In genomic region chr3:169556909-169557308, GRCh38 we compare ENCODE assay signal across 31 cellular contexts.
"Had no signal": no experiment of that assay in that cellular context is flagged by ENCODE, and none has a peak within 500 bp of the region (broad histone marks: within the 10 kb centered on the region; RNA-seq: fewer than 3 reads in every experiment).

No MANE protein-coding gene starts in this region.

- H3K9me3 ChIP-seq: breast epithelium had no signal

- H3K27ac ChIP-seq: breast epithelium, coronary artery, dorsolateral prefrontal cortex, epithelial cell of prostate had no signal

- H3K27ac Mint-ChIP-seq: activated CD4-positive, alpha-beta T cell treated with anti-CD3 and anti-CD28 coated beads for 36 hours; activated CD4-positive, alpha-beta T cell treated with anti-CD3 and anti-CD28 coated beads, Interleukin-2, amount 10 ng/mL, durations not matched to agents 7 days and 5 days; activated CD8-positive, alpha-beta T cell treated with anti-CD3 and anti-CD28 coated beads for 36 hours; activated naive CD8-positive, alpha-beta T cell; activated T-helper 17 cell treated with anti-CD3 and anti-CD28 coated beads, Interleukin-2, amount 50 U/mL, for 72 hours; brain; dendritic cell treated with granulocyte-macrophage colony-stimulating factor and Interleukin-4, amounts not matched to agents 40 ng/mL and 50 ng/mL, for 4 days; endodermal cell; T-helper 17 cell; T-helper 2 cell treated with Interferon-gamma antibody and Interleukin-4, amounts not matched to agents 5 μg/mL and 100 μg/mL, for 36 hours had no signal

- H3K9me3 Mint-ChIP-seq: activated CD4-positive, alpha-beta T cell treated with anti-CD3 and anti-CD28 coated beads, Interleukin-2, amount 10 ng/mL, durations not matched to agents 7 days and 5 days; activated CD8-positive, alpha-beta T cell treated with anti-CD3 and anti-CD28 coated beads for 36 hours; activated T-cell treated with anti-CD3 and anti-CD28 coated beads, Interleukin-2, amount 50 U/mL, for 4 hours; activated T-helper 17 cell treated with anti-CD3 and anti-CD28 coated beads, Interleukin-2, amount 50 U/mL, for 72 hours; brain; central memory CD8-positive, alpha-beta T cell; dendritic cell treated with granulocyte-macrophage colony-stimulating factor and Interleukin-4, amounts not matched to agents 40 ng/mL and 50 ng/mL, for 4 days; endodermal cell; T-helper 2 cell treated with Interferon-gamma antibody and Interleukin-4, amounts not matched to agents 5 μg/mL and 100 μg/mL, for 36 hours had no signal

- H3K27me3 ChIP-seq: breast epithelium, dorsolateral prefrontal cortex had no signal

- H3K4me3 ChIP-seq: breast epithelium, coronary artery, dorsolateral prefrontal cortex had no signal

- H3K4me1 ChIP-seq: breast epithelium had no signal

- H3K36me3 ChIP-seq: breast epithelium had no signal

- ATAC-seq: activated CD4-positive, alpha-beta T cell treated with anti-CD3 and anti-CD28 coated beads for 36 hours; activated CD8-positive, alpha-beta T cell treated with anti-CD3 and anti-CD28 coated beads for 36 hours; activated T-cell treated with anti-CD3 and anti-CD28 coated beads, Interleukin-2, amount 50 U/mL, for 4 hours; activated T-helper 17 cell treated with anti-CD3 and anti-CD28 coated beads, Interleukin-2, amount 50 U/mL, for 72 hours; T-helper 17 cell had no signal

- H3K4me3 Mint-ChIP-seq: activated CD4-positive, alpha-beta T cell treated with anti-CD3 and anti-CD28 coated beads for 36 hours; activated CD4-positive, alpha-beta T cell treated with anti-CD3 and anti-CD28 coated beads, Interleukin-2, amount 10 ng/mL, durations not matched to agents 7 days and 5 days; activated CD8-positive, alpha-beta T cell treated with anti-CD3 and anti-CD28 coated beads for 36 hours; activated naive CD8-positive, alpha-beta T cell; activated T-cell treated with anti-CD3 and anti-CD28 coated beads, Interleukin-2, amount 50 U/mL, for 4 hours; activated T-helper 17 cell treated with anti-CD3 and anti-CD28 coated beads, Interleukin-2, amount 50 U/mL, for 72 hours; brain; central memory CD8-positive, alpha-beta T cell; dendritic cell treated with granulocyte-macrophage colony-stimulating factor and Interleukin-4, amounts not matched to agents 40 ng/mL and 50 ng/mL, for 4 days; endodermal cell; T-helper 17 cell; T-helper 2 cell treated with Interferon-gamma antibody and Interleukin-4, amounts not matched to agents 5 μg/mL and 100 μg/mL, for 36 hours had no signal

- DNase-seq: activated CD4-positive, alpha-beta T cell treated with anti-CD3 and anti-CD28 coated beads for 36 hours; activated CD4-positive, alpha-beta T cell treated with anti-CD3 and anti-CD28 coated beads, Interleukin-2, amount 10 ng/mL, durations not matched to agents 7 days and 5 days; activated CD4-positive, alpha-beta T cell treated with anti-CD3 and anti-CD28 coated beads, Interleukin-2, amount 50 U/mL, for 4 hours; activated CD4-positive, CD25-positive, alpha-beta regulatory T cell; activated CD4-positive, CD25-positive, alpha-beta regulatory T cell treated with anti-CD3 and anti-CD28 coated beads, Interleukin-2, amount 50 U/mL, for 72 hours; activated CD8-positive, alpha-beta memory T cell treated with anti-CD3 and anti-CD28 coated beads for 24 hours; activated CD8-positive, alpha-beta T cell treated with anti-CD3 and anti-CD28 coated beads for 36 hours; activated effector memory CD4-positive, alpha-beta T cell treated with Interleukin-2 at 50 U/mL for 16 hours; activated gamma-delta T cell treated with Interleukin-2 at 50 U/mL for 16 hours; activated naive CD4-positive, alpha-beta T cell treated with anti-CD3 and anti-CD28 coated beads, Interleukin-2, amount 50 U/mL, for 16 hours; activated naive CD4-positive, alpha-beta T cell treated with Interleukin-2 at 50 U/mL for 16 hours; activated T-cell treated with anti-CD3 and anti-CD28 coated beads, Interleukin-2, amount 50 U/mL, for 4 hours; amniotic stem cell; anterior cingulate cortex; dorsolateral prefrontal cortex; effector memory CD4-positive, alpha-beta T cell; endodermal cell; foreskin fibroblast; head of caudate nucleus; T-helper 1 cell; T-helper 17 cell; T1000 had no signal

- H3K36me3 Mint-ChIP-seq: activated naive CD8-positive, alpha-beta T cell; brain had no signal

- H3K27me3 Mint-ChIP-seq: activated CD4-positive, alpha-beta T cell treated with anti-CD3 and anti-CD28 coated beads for 36 hours; activated CD8-positive, alpha-beta T cell treated with anti-CD3 and anti-CD28 coated beads for 36 hours; activated naive CD8-positive, alpha-beta T cell; activated T-helper 17 cell treated with anti-CD3 and anti-CD28 coated beads, Interleukin-2, amount 50 U/mL, for 72 hours; dendritic cell treated with granulocyte-macrophage colony-stimulating factor and Interleukin-4, amounts not matched to agents 40 ng/mL and 50 ng/mL, for 4 days had no signal

- H3K4me1 Mint-ChIP-seq: activated CD4-positive, alpha-beta T cell treated with anti-CD3 and anti-CD28 coated beads for 36 hours; activated CD4-positive, alpha-beta T cell treated with anti-CD3 and anti-CD28 coated beads, Interleukin-2, amount 10 ng/mL, durations not matched to agents 7 days and 5 days; activated T-helper 17 cell treated with anti-CD3 and anti-CD28 coated beads, Interleukin-2, amount 50 U/mL, for 72 hours; central memory CD8-positive, alpha-beta T cell; T-helper 17 cell had no signal
